8 cellular contexts compared by ENCODE assay signal in genomic region chr22:50236731-50237409, GRCh38. TPM values are rescaled to one million over a fixed set of nuclear protein-coding genes. Genes with fewer than 3 reads are reported as not detected.
DNase-seq lines count a peak whose midpoint lies in the region; ATAC-seq and TF ChIP-seq lines count a peak whose summit lies in the region.

No MANE protein-coding gene starts in this region.

- no peaks in the 10 kb centered on the region for H3K9me3 ChIP-seq in RWPE2 (ENCODE audit: severe bottlenecking)
- no peaks in the 10 kb centered on the region for H3K9me3 ChIP-seq in hepatocyte (ENCODE audit: low read depth)

- H3K4me3 ChIP-seq in AG10803 (ENCODE audit: low read length) (no peak overlapping the region), RWPE2 (ENCODE audit: severe bottlenecking) (no peak overlapping the region), hepatocyte (no peak overlapping the region)

- CTCF ChIA-PET in T-cell (lab: Charles Lee) = interaction anchor here in 1 of 2 donors (0.6 kb wide), 1 partner anchor 90 kb away, joined by 6 read pairs; the partner anchor contains the start of gene DENND6B

- peaks cover 42% of the 10 kb centered on the region for H3K79me2 ChIP-seq in hepatocyte

- peaks cover 3% of the 10 kb centered on the region for H3K9me3 Mint-ChIP-seq in stimulated activated memory B cell treated with anti-CD40 and anti-IgM and Interleukin-4, amounts not matched to agents 10 μg/mL and 1 μg/mL and 100 μg/mL, for 72 hours
- no peaks in the 10 kb centered on the region for H3K9me3 Mint-ChIP-seq in T-cell

- peaks cover 43% of the 10 kb centered on the region for H3K36me3 Mint-ChIP-seq in stimulated activated memory B cell treated with anti-CD40 and anti-IgM and Interleukin-4, amounts not matched to agents 10 μg/mL and 1 μg/mL and 100 μg/mL, for 72 hours
- peaks cover 25% of the 10 kb centered on the region for H3K36me3 Mint-ChIP-seq in T-cell

- POLR2A ChIA-PET in T-cell (lab: Charles Lee) = no interaction called here

- H3K4me1 ChIP-seq in RWPE2 (ENCODE audit: insufficient read depth, poor library complexity, severe bottlenecking) (peaks cover 8% of the 10 kb centered on the region), hepatocyte (ENCODE audit: insufficient read depth) (peaks cover 7% of the 10 kb centered on the region)

- no peaks in the 10 kb centered on the region for H3K27me3 Mint-ChIP-seq in stimulated activated memory B cell treated with anti-CD40 and anti-IgM and Interleukin-4, amounts not matched to agents 10 μg/mL and 1 μg/mL and 100 μg/mL, for 72 hours
- H3K27me3 Mint-ChIP-seq in T-cell = no peaks in the 10 kb centered on the region

- H3K4me2 ChIP-seq in hepatocyte = no peak overlapping the region

- 78% methylated on average over 11 of the region's 11 CpGs for WGBS in hepatocyte (ENCODE audit: low lambda C conversion rate, missing lambda C conversion rate)

- H3K27ac Mint-ChIP-seq in stimulated activated memory B cell treated with anti-CD40 and anti-IgM and Interleukin-4, amounts not matched to agents 10 μg/mL and 1 μg/mL and 100 μg/mL, for 72 hours = no peak overlapping the region
- no peak overlapping the region for H3K27ac Mint-ChIP-seq in T-cell

- H3K27ac ChIP-seq in RWPE2 (ENCODE audit: poor library complexity, severe bottlenecking) = no peak overlapping the region
- no peak overlapping the region for H3K27ac ChIP-seq in hepatocyte

- peaks cover 9% of the 10 kb centered on the region for H4K20me1 ChIP-seq in hepatocyte (ENCODE audit: insufficient read depth, poor library complexity, severe bottlenecking)

- no peak overlapping the region for H2AFZ ChIP-seq in hepatocyte

- no peak overlapping the region for H3K4me3 Mint-ChIP-seq in stimulated activated memory B cell treated with anti-CD40 and anti-IgM and Interleukin-4, amounts not matched to agents 10 μg/mL and 1 μg/mL and 100 μg/mL, for 72 hours
- H3K4me3 Mint-ChIP-seq in T-cell = no peak overlapping the region

- no peak for DNase-seq in AG10803 (ENCODE audit: low read depth)
- no peak for DNase-seq in RWPE2 (ENCODE audit: low spot score)
- DNase-seq in hepatocyte (ENCODE audit: low spot score) = no peak
- DNase-seq in T-cell = no peak
- no peak for DNase-seq in amniotic stem cell (lab: John Stamatoyannopoulos, UW)

- H3K27me3 ChIP-seq in RWPE2 (ENCODE audit: insufficient read depth, poor library complexity, severe bottlenecking) (no peaks in the 10 kb centered on the region), hepatocyte (no peaks in the 10 kb centered on the region)

- H3K36me3 ChIP-seq in RWPE2 (ENCODE audit: low read depth) (peaks cover 30% of the 10 kb centered on the region), hepatocyte (replicated peaks; ENCODE audit: insufficient read depth, low read depth) (no peaks in the 10 kb centered on the region)

- ATAC-seq in RWPE2 (ENCODE audit: low read depth) (no peak), GM18498 (IDR thresholded peaks at IDR 0.05; ENCODE audit: unreplicated experiment) (no peak), T-cell (replicated peaks in 1 of 4) (no peak)
- ATAC-seq in stimulated activated memory B cell treated with anti-CD40 and anti-IgM and Interleukin-4, amounts not matched to agents 10 μg/mL and 1 μg/mL and 100 μg/mL, for 72 hours = no peak

- H3K4me1 Mint-ChIP-seq in stimulated activated memory B cell treated with anti-CD40 and anti-IgM and Interleukin-4, amounts not matched to agents 10 μg/mL and 1 μg/mL and 100 μg/mL, for 72 hours = peaks cover 38% of the 10 kb centered on the region
- H3K4me1 Mint-ChIP-seq in T-cell = peaks cover 30 to 35% (median 31%) of the 10 kb centered on the region in 3 donors

- no peaks in the 10 kb centered on the region for H3K9me2 ChIP-seq in hepatocyte (replicated peaks; ENCODE audit: insufficient read depth)

- TF ChIP-seq CTCF in AG10803 (conservative IDR thresholded peaks at IDR 0.05; ENCODE audit: low read length) = peak; percentile 45
- TF ChIP-seq CTCF in GM12874 (IDR thresholded peaks at IDR 0.05; ENCODE audit: insufficient read depth, low read depth, low read length) = peak; percentile 53; the same call in 1 of the 2 replicates
- peak; percentile 44 for TF ChIP-seq CTCF in RWPE2 (IDR thresholded peaks at IDR 0.05; ENCODE audit: poor library complexity, severe bottlenecking)
- TF ChIP-seq CTCF in hepatocyte (IDR thresholded peaks at IDR 0.05; ENCODE audit: poor library complexity) = peak; percentile 42

RNA-seq across cellular contexts. Expression of gene TUBGCP6, which starts 8.0 kb away (rescaled TPM):
- total RNA-seq in hepatocyte = 14.0 and 26.2 TPM in 2 replicates
- 31.5 and 44.1 TPM in 2 replicates for polyA plus RNA-seq in hepatocyte
- 100 to 1,000 TPM; 129 to 144 (median 132) TPM for total RNA-seq in T-cell

RNA-seq across cellular contexts. Expression of gene HDAC10, which starts 14.2 kb away (rescaled TPM):
- total RNA-seq in hepatocyte (21.5 and 23.8 TPM in 2 replicates), T-cell (100 to 1,000 TPM; 101 to 152 (median 128) TPM)
- polyA plus RNA-seq in hepatocyte = 30.2 and 40.5 TPM in 2 replicates

RNA-seq across cellular contexts. Expression of gene MAPK12, which starts 24.6 kb away (rescaled TPM):
- total RNA-seq in hepatocyte (12.5 and 13.8 TPM in 2 replicates), T-cell (1 to 10 TPM; 1.7 to 3.1 (median 2.9) TPM)
- 33.8 and 51.4 TPM in 2 replicates for polyA plus RNA-seq in hepatocyte

RNA-seq across cellular contexts. Expression of gene MAPK11, which starts 33.3 kb away (rescaled TPM):
- total RNA-seq in hepatocyte (1.4 and 2.3 TPM in 2 replicates), T-cell (1 to 10 TPM; 3.5 to 8.9 (median 5.6) TPM)
- 0.62 and 1.1 TPM in 2 replicates for polyA plus RNA-seq in hepatocyte

RNA-seq across cellular contexts. Expression of gene SELENOO, which starts 36.1 kb away (rescaled TPM):
- 27.3 and 31.6 TPM in 2 replicates for total RNA-seq in hepatocyte
- polyA plus RNA-seq in hepatocyte = 35.2 and 37.7 TPM in 2 replicates
- 10 to 100 TPM; 28.9 to 51.0 (median 46.1) TPM for total RNA-seq in T-cell
